In the genomic region with DNA sequence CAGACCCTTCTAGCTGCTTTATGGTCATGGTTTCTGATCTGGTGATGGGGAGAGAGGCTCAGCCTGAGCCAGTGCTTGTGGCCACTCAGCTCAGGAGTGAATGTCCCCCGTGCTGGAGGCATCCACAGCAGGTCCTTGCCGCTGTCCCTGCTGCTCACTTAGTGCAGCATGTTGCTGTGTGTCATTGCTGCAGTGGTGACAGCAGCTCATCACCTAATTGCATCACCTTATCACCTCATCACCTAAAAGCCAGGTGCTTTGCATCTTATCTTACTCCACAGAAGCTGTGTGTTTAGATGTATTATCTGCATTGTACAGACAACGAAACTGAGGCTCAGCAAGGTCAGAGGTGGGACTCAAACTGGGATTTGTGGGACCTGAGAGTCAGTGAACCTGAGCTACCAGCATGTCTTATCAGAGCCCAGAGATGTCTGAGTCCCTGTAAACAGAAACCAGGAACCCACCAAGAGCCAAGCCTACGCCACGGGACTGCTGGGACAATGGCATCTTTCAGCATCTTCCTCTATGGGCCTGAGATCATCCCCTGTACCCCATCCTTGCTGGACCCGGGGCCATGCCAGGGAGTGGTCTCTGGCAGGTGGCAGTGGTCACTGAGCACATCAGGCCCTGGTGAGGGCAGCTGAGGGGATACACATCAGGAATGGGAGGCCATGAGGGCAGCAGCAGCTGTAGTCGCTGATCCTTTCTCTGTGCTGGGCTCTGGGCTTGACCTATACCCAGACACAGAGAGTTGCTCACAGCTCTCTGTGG, we compare ENCODE assay signal across 25 cellular contexts. TPM values are rescaled to one million over a fixed set of nuclear protein-coding genes. Genes with fewer than 3 reads are reported as not detected.
DNase-seq lines count a peak whose midpoint lies in the region; ATAC-seq and TF ChIP-seq lines count a peak whose summit lies in the region.
"Had no signal": no experiment of that assay in that cellular context is flagged by ENCODE, and none has a peak within 500 bp of the region (broad histone marks: within the 10 kb centered on the region; RNA-seq: fewer than 3 reads in every experiment).

No MANE protein-coding gene starts in this region.

- DNase-seq in left cardiac atrium (peak; percentile 8), left ventricle myocardium superior (no peak), activated B cell treated with CpG ODN at 0.5 μM for 24 hours (peak; percentile 9), mesenchymal stem cell (no peak), type B pancreatic cell (ENCODE audit: extremely low spot score, unreplicated experiment) (peak; percentile 48), endothelial cell (ENCODE audit: low spot score) (no peak)
- no peak for DNase-seq in stimulated activated CD4-positive, alpha-beta T cell treated with anti-CD3 and anti-CD28 coated beads, Interleukin-15, amount 100 ng/mL, for 24 hours
- DNase-seq: activated CD4-positive, alpha-beta memory T cell treated with anti-CD3 and anti-CD28 coated beads for 36 hours; activated naive CD4-positive, alpha-beta T cell; amygdala; cortex of kidney; HCEC 1CT; hypothalamus; mammary epithelial cell; NCI-H1092 treated with DMSO at 0.1 percent for 48 hours; NCI-H187 treated with DMSO at 0.1 percent for 48 hours; stimulated activated CD4-positive, alpha-beta T cell treated with anti-CD3 and anti-CD28 coated beads, Interleukin-2, amount 100 ng/mL, for 48 hours; stimulated activated naive B cell treated with anti-CD40 and anti-IgM and Interleukin-4, amounts not matched to agents 10 μg/mL and 1 μg/mL and 100 μg/mL, for 72 hours; WERI-Rb-1 had no signal

- H3K27me3 Mint-ChIP-seq in activated B cell treated with CpG ODN at 0.5 μM for 24 hours (peaks cover 16% of the 10 kb centered on the region), type B pancreatic cell (peaks cover 18% of the 10 kb centered on the region), endothelial cell (ENCODE audit: unreplicated experiment) (peaks cover 12% of the 10 kb centered on the region)

- no peak overlapping the region for H3K14ac ChIP-seq in mesenchymal stem cell (ENCODE audit: low read length in 2 of 2)

- H3K27ac ChIP-seq in mesenchymal stem cell (ENCODE audit: low read length, poor library complexity, severe bottlenecking), result no peak overlapping the region
- H3K27ac ChIP-seq: BLaER1 treated with 17β-estradiol and CSF1 and Interleukin-3, amounts not matched to agents 10 nM and 100 nM; gastroesophageal sphincter; HL-60; WERI-Rb-1 had no signal

- ATAC-seq in left cardiac atrium, result no peak
- no peak for ATAC-seq in left ventricle myocardium superior
- ATAC-seq in activated B cell treated with CpG ODN at 0.5 μM for 24 hours (ENCODE audit: low read depth), result no peak
- ATAC-seq in GM21390 (IDR thresholded peaks at IDR 0.05; ENCODE audit: unreplicated experiment), result no peak
- ATAC-seq: stimulated activated naive B cell treated with anti-CD40 and anti-IgM and Interleukin-4, amounts not matched to agents 10 μg/mL and 1 μg/mL and 100 μg/mL, for 72 hours had no signal

- H3K9ac ChIP-seq in mesenchymal stem cell (ENCODE audit: low read length), result no peak overlapping the region
- H3K9ac ChIP-seq: BLaER1 treated with 17β-estradiol and CSF1 and Interleukin-3, amounts not matched to agents 10 nM and 100 nM had no signal

- H3K4me1 Mint-ChIP-seq in activated B cell treated with CpG ODN at 0.5 μM for 24 hours (no peaks in the 10 kb centered on the region), type B pancreatic cell (ENCODE audit: unreplicated experiment) (peaks cover 3% of the 10 kb centered on the region), endothelial cell (ENCODE audit: unreplicated experiment) (peaks cover 3% of the 10 kb centered on the region)
- H3K4me1 Mint-ChIP-seq: stimulated activated naive B cell treated with anti-CD40 and anti-IgM and Interleukin-4, amounts not matched to agents 10 μg/mL and 1 μg/mL and 100 μg/mL, for 72 hours had no signal

- H4K8ac ChIP-seq in mesenchymal stem cell (ENCODE audit: low read length), result no peak overlapping the region

- no peak overlapping the region for H3K23ac ChIP-seq in mesenchymal stem cell (ENCODE audit: low read length in 2 of 2)

- no peak overlapping the region for H3K18ac ChIP-seq in mesenchymal stem cell (ENCODE audit: low read depth in 1 of 2, low read length in 2 of 2)

- peaks cover 3% of the 10 kb centered on the region for H3K4me1 ChIP-seq in mesenchymal stem cell (ENCODE audit: control insufficient read depth, insufficient read depth, low read depth, low read length)
- H3K4me1 ChIP-seq: BLaER1 treated with 17β-estradiol and CSF1 and Interleukin-3, amounts not matched to agents 10 nM and 100 nM; breast epithelium; vagina had no signal

- H4K91ac ChIP-seq in mesenchymal stem cell (ENCODE audit: low read length), result peak overlapping the region; percentile 54

- no peak overlapping the region for H3K4me3 ChIP-seq in mesenchymal stem cell (ENCODE audit: insufficient read depth in 1 of 2, low read depth in 1 of 2, low read length in 2 of 2)
- H3K4me3 ChIP-seq: BLaER1 treated with 17β-estradiol and CSF1 and Interleukin-3, amounts not matched to agents 10 nM and 100 nM; breast epithelium; gastroesophageal sphincter; vagina had no signal

- H3K4me3 Mint-ChIP-seq in activated B cell treated with CpG ODN at 0.5 μM for 24 hours, result no peak overlapping the region
- no peak overlapping the region for H3K4me3 Mint-ChIP-seq in type B pancreatic cell
- H3K4me3 Mint-ChIP-seq in endothelial cell (ENCODE audit: unreplicated experiment), result no peak overlapping the region
- H3K4me3 Mint-ChIP-seq: activated CD4-positive, alpha-beta memory T cell treated with anti-CD3 and anti-CD28 coated beads for 36 hours; stimulated activated naive B cell treated with anti-CD40 and anti-IgM and Interleukin-4, amounts not matched to agents 10 μg/mL and 1 μg/mL and 100 μg/mL, for 72 hours had no signal

- peaks cover 0 to 63% of the 10 kb centered on the region in 2 experiments for H3K36me3 ChIP-seq in mesenchymal stem cell (ENCODE audit: control insufficient read depth in 1 of 2, insufficient read depth in 2 of 2, low read depth in 1 of 2, low read length in 2 of 2)
- H3K36me3 ChIP-seq: BLaER1 treated with 17β-estradiol and CSF1 and Interleukin-3, amounts not matched to agents 10 nM and 100 nM; breast epithelium; vagina; WERI-Rb-1 had no signal

- no peak overlapping the region for H2BK5ac ChIP-seq in mesenchymal stem cell (ENCODE audit: low read depth, low read length, poor library complexity, severe bottlenecking)

- H2BK120ac ChIP-seq in mesenchymal stem cell (ENCODE audit: low read depth, low read length), result no peak overlapping the region

- H2BK15ac ChIP-seq in mesenchymal stem cell (ENCODE audit: low read depth, poor library complexity, severe bottlenecking), result no peak overlapping the region

- no peaks in the 10 kb centered on the region for H3K9me3 Mint-ChIP-seq in activated B cell treated with CpG ODN at 0.5 μM for 24 hours
- no peaks in the 10 kb centered on the region for H3K9me3 Mint-ChIP-seq in type B pancreatic cell
- H3K9me3 Mint-ChIP-seq in endothelial cell (ENCODE audit: unreplicated experiment), result no peaks in the 10 kb centered on the region
- H3K9me3 Mint-ChIP-seq: activated CD4-positive, alpha-beta memory T cell treated with anti-CD3 and anti-CD28 coated beads for 36 hours; stimulated activated naive B cell treated with anti-CD40 and anti-IgM and Interleukin-4, amounts not matched to agents 10 μg/mL and 1 μg/mL and 100 μg/mL, for 72 hours had no signal

- intact Hi-C loops in left cardiac atrium (cut with DNase I) (no loop called here), left ventricle myocardium superior (cut with micrococcal nuclease) (no loop called here), activated B cell treated with CpG ODN at 0.5 μM for 24 hours (cut with micrococcal nuclease) (no loop called here)

- CTCF ChIA-PET in activated B cell treated with CpG ODN at 0.5 μM for 24 hours (lab: Charles Lee), result no interaction called here

- H3K4ac ChIP-seq in mesenchymal stem cell (ENCODE audit: low read depth in 1 of 2, low read length in 2 of 2), result no peak overlapping the region

- H3K36me3 Mint-ChIP-seq in activated B cell treated with CpG ODN at 0.5 μM for 24 hours (ENCODE audit: low read depth) (no peaks in the 10 kb centered on the region), type B pancreatic cell (no peaks in the 10 kb centered on the region), endothelial cell (ENCODE audit: low read depth, unreplicated experiment) (no peaks in the 10 kb centered on the region)
- H3K36me3 Mint-ChIP-seq: activated CD4-positive, alpha-beta memory T cell treated with anti-CD3 and anti-CD28 coated beads for 36 hours; stimulated activated naive B cell treated with anti-CD40 and anti-IgM and Interleukin-4, amounts not matched to agents 10 μg/mL and 1 μg/mL and 100 μg/mL, for 72 hours had no signal

- H3K27ac Mint-ChIP-seq in activated B cell treated with CpG ODN at 0.5 μM for 24 hours (no peak overlapping the region), type B pancreatic cell (no peak overlapping the region), endothelial cell (ENCODE audit: unreplicated experiment) (no peak overlapping the region)
- H3K27ac Mint-ChIP-seq: activated CD4-positive, alpha-beta memory T cell treated with anti-CD3 and anti-CD28 coated beads for 36 hours had no signal

- no peak overlapping the region for H3K4me2 ChIP-seq in mesenchymal stem cell (ENCODE audit: low read length, poor library complexity, severe bottlenecking)
- H3K4me2 ChIP-seq: BLaER1 treated with 17β-estradiol and CSF1 and Interleukin-3, amounts not matched to agents 10 nM and 100 nM had no signal

- H2AK5ac ChIP-seq in mesenchymal stem cell (ENCODE audit: low read length, severe bottlenecking), result no peak overlapping the region

- H2BK12ac ChIP-seq in mesenchymal stem cell (ENCODE audit: low read length in 2 of 2), result no peak overlapping the region

- H3K27me3 ChIP-seq in mesenchymal stem cell (ENCODE audit: control insufficient read depth in 1 of 2, insufficient read depth in 1 of 2, low read length in 2 of 2), result peaks cover 0 to 14% of the 10 kb centered on the region in 2 experiments
- H3K27me3 ChIP-seq: breast epithelium, vagina had no signal

- no peaks in the 10 kb centered on the region for H3K9me3 ChIP-seq in mesenchymal stem cell (ENCODE audit: control insufficient read depth, low read length)
- H3K9me3 ChIP-seq: BLaER1 treated with 17β-estradiol and CSF1 and Interleukin-3, amounts not matched to agents 10 nM and 100 nM; breast epithelium; gastroesophageal sphincter; vagina had no signal

- no peak overlapping the region for H2AFZ ChIP-seq in mesenchymal stem cell (ENCODE audit: low read depth, low read length)

- POLR2A ChIA-PET in activated B cell treated with CpG ODN at 0.5 μM for 24 hours (lab: Charles Lee), result no interaction called here

- no peaks in the 10 kb centered on the region for H3K79me1 ChIP-seq in mesenchymal stem cell (replicated peaks; ENCODE audit: low read length, poor library complexity, severe bottlenecking)

- WGBS in mesenchymal stem cell, result 91% methylated on average over 7 of the region's 7 CpGs

- no peak for TF ChIP-seq CTCF in activated B cell treated with CpG ODN at 0.5 μM for 24 hours (IDR thresholded peaks at IDR 0.05)
- no peak for TF ChIP-seq CTCF in type B pancreatic cell (conservative IDR thresholded peaks at IDR 0.05)
- TF ChIP-seq CTCF in endothelial cell (IDR thresholded peaks at IDR 0.05; ENCODE audit: unreplicated experiment), result no peak

RNA-seq across cellular contexts. Expression of a gene that starts 6.5 kb away (rescaled TPM):
- 10 to 100 TPM; 28.6 to 84.9 TPM for total RNA-seq in left cardiac atrium
- 19.4 TPM for total RNA-seq in left ventricle myocardium superior
- total RNA-seq in activated B cell treated with CpG ODN at 0.5 μM for 24 hours, result not detected in 2 replicates
- 54.8 TPM for polyA plus RNA-seq in mesenchymal stem cell (2013, experiment 1 of 2)
- polyA plus RNA-seq in mesenchymal stem cell (2013, experiment 2 of 2), result 53.6 TPM
- total RNA-seq in type B pancreatic cell (ENCODE audit: low replicate concordance), result 2.8 and 3.2 TPM in 2 replicates
- total RNA-seq in endothelial cell (ENCODE audit: unreplicated experiment), result 0.10 TPM
- total RNA-seq: activated CD4-positive, alpha-beta memory T cell treated with anti-CD3 and anti-CD28 coated beads for 36 hours; mammary epithelial cell had no signal
- polyA plus RNA-seq: mammary epithelial cell had no signal

Comparison
In these comparisons a context has a peak if more than half of its experiments do, and no peak if none do; other contexts are left out.
1. DNase-seq: peak in left cardiac atrium (single experiment), activated B cell treated with CpG ODN at 0.5 μM for 24 hours (single experiment) and type B pancreatic cell (single experiment); none in left ventricle myocardium superior (single experiment), mesenchymal stem cell (single experiment), endothelial cell (single experiment) and stimulated activated CD4-positive, alpha-beta T cell treated with anti-CD3 and anti-CD28 coated beads, Interleukin-15, amount 100 ng/mL, for 24 hours (single experiment).